In the genomic region with DNA sequence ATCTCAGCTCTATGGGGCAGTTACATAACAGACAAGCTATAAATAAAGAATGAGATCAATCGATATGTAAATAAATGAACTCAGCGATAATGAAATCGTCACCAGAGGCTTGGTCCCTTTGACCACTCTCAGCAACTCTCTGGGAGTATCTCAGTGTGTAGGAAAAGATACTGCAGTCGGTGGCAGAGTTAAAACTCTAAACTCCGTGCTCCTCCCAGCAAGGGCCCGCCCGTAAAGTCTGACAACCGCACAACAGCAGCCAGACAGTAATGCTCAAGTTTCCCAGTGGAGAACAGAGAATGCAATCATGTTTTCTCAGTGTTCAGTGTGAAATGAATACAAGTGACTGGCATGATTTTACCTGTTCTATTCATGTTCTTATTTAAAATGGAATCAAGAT, we compare ENCODE assay signal across 16 cellular contexts.
"Had no signal": no experiment of that assay in that cellular context is flagged by ENCODE, and none has a peak within 500 bp of the region (broad histone marks: within the 10 kb centered on the region; RNA-seq: fewer than 3 reads in every experiment).

No MANE protein-coding gene starts in this region.

- H3K36me3 ChIP-seq: brain microvascular endothelial cell, left lung, WERI-Rb-1 had no signal

- H3K9me3 ChIP-seq: left lung had no signal

- H3K4me1 ChIP-seq: left lung had no signal

- H3K4me3 ChIP-seq: left lung, lung had no signal

- H3K27ac ChIP-seq: brain microvascular endothelial cell, left lung, WERI-Rb-1 had no signal

- ATAC-seq: activated naive CD4-positive, alpha-beta T cell treated with anti-CD3 and anti-CD28 coated beads, Interleukin-2, amount 50 U/mL, for 72 hours; activated T-helper 17 cell treated with anti-CD3 and anti-CD28 coated beads, Interleukin-2, amount 50 U/mL, for 72 hours; left lung; stimulated activated naive CD8-positive, alpha-beta T cell treated with anti-CD3 and anti-CD28 coated beads, Interleukin-15, Interleukin-2, amounts not matched to agents 100 U/mL and 50 U/mL, for 24 hours had no signal

- DNase-seq: activated CD4-positive, alpha-beta T cell treated with anti-CD3 and anti-CD28 coated beads, Interleukin-2, amount 50 U/mL, for 48 hours; aorta; brain microvascular endothelial cell; central memory CD4-positive, alpha-beta T cell; dermis blood vessel endothelial cell; effector CD8-positive, alpha-beta T cell; foreskin melanocyte; left lung; naive B cell; stimulated activated CD4-positive, alpha-beta T cell treated with anti-CD3 and anti-CD28 coated beads, Interleukin-4, amount 100 ng/mL, for 4 hours; stimulated activated naive CD8-positive, alpha-beta T cell treated with anti-CD3 and anti-CD28 coated beads, Interleukin-15, Interleukin-2, amounts not matched to agents 100 U/mL and 50 U/mL, for 24 hours; T-helper 1 cell; WERI-Rb-1 had no signal
